1 cellular context compared by ENCODE assay signal in the genomic region with DNA sequence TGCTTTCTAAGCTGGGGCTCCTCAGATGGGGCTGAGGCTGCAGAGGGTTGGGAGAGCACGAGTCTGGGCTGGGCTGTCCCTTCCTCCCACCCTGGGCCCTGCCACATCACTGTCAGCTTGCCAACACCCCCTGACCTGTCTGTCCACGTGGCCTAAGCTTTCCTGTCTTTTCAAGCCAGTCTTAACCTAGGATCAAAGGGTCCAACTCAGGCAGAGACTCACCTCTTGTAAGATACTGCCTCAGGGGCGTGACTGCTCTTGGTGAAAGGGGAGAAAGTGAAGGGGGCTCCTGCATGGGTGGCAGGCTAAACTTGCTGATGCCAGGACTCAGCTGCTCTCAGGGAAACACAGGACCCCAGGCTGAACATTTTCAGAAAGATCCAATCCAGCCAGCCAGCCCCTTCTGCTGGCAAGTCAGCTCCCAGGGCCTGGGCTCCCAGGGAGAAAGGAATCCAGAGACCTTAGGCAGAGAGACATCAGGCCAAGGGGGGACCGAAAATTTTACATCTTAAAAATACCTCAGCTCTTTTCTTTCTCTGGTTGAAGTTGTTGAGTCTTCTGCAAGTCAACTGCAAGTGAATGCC.
TF ChIP-seq lines count a peak whose summit lies in the region.

No MANE protein-coding gene starts in this region.

TF ChIP-seq in WTC11, 78 proteins besides CTCF, POLR2A, EP300 and RAD21 (continued from another document):
- no peak for TF ChIP-seq NR3C1 (CRISPR knock-in tag; conservative IDR thresholded peaks at IDR 0.05; ENCODE audit: low read depth)
- TF ChIP-seq ETV6 (CRISPR knock-in tag; IDR thresholded peaks at IDR 0.05), result no peak
- TF ChIP-seq, protein P1, sequence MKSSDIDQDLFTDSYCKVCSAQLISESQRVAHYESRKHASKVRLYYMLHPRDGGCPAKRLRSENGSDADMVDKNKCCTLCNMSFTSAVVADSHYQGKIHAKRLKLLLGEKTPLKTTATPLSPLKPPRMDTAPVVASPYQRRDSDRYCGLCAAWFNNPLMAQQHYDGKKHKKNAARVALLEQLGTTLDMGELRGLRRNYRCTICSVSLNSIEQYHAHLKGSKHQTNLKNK (CRISPR knock-in tag; IDR thresholded peaks at IDR 0.05), result no peak
- no peak for TF ChIP-seq JUN (CRISPR knock-in tag; IDR thresholded peaks at IDR 0.05)
- no peak for TF ChIP-seq TEAD1 (CRISPR knock-in tag; IDR thresholded peaks at IDR 0.05)
- TF ChIP-seq, protein P2, sequence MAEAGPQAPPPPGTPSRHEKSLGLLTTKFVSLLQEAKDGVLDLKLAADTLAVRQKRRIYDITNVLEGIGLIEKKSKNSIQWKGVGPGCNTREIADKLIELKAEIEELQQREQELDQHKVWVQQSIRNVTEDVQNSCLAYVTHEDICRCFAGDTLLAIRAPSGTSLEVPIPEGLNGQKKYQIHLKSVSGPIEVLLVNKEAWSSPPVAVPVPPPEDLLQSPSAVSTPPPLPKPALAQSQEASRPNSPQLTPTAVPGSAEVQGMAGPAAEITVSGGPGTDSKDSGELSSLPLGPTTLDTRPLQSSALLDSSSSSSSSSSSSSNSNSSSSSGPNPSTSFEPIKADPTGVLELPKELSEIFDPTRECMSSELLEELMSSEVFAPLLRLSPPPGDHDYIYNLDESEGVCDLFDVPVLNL (CRISPR knock-in tag; IDR thresholded peaks at IDR 0.05; ENCODE audit: borderline replicate concordance, low read depth), result no peak
- no peak for TF ChIP-seq KAT7 (CRISPR knock-in tag; IDR thresholded peaks at IDR 0.05; ENCODE audit: borderline replicate concordance)
- TF ChIP-seq NFATC4 (CRISPR knock-in tag; IDR thresholded peaks at IDR 0.05), result no peak
- TF ChIP-seq ZNF671 (CRISPR knock-in tag; IDR thresholded peaks at IDR 0.05), result no peak
- no peak for TF ChIP-seq ESRRA (CRISPR knock-in tag; IDR thresholded peaks at IDR 0.05; ENCODE audit: borderline replicate concordance)
- TF ChIP-seq, protein P3, sequence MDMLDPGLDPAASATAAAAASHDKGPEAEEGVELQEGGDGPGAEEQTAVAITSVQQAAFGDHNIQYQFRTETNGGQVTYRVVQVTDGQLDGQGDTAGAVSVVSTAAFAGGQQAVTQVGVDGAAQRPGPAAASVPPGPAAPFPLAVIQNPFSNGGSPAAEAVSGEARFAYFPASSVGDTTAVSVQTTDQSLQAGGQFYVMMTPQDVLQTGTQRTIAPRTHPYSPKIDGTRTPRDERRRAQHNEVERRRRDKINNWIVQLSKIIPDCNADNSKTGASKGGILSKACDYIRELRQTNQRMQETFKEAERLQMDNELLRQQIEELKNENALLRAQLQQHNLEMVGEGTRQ (CRISPR knock-in tag; IDR thresholded peaks at IDR 0.05), result no peak
TF ChIP-seq in WTC11: peak in this region for 0.
